In the genomic region with DNA sequence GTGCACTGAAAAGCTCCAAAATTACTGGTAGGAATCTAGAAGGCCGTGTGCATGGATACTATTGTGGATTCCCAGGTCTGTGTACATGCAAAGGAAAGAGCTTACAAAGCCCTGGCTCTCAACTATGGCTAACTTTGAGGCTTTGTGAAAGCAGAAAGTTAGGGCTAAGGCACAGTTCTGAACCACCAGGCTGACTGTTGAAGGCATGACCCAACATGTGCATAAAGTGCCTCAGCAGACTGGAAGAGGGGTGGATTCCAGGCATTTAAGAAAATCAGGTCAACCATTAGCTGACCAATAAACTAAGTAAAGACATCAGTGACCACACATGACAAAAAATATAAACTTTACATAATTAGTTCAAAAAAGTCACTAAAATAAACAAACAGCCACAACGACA, we compare ENCODE assay signal across 23 cellular contexts.
DNase-seq lines count a peak whose midpoint lies in the region; ATAC-seq, FAIRE-seq and TF ChIP-seq lines count a peak whose summit lies in the region.
"Had no signal": no experiment of that assay in that cellular context is flagged by ENCODE, and none has a peak within 500 bp of the region (broad histone marks: within the 10 kb centered on the region; RNA-seq: fewer than 3 reads in every experiment).

No MANE protein-coding gene starts in this region.

- H3K4me1 ChIP-seq in IMR-90 (ENCODE audit: control insufficient read depth, insufficient read depth, low read length): peaks cover 3% of the 10 kb centered on the region; the same call in 1 of the 2 replicates
- H3K4me1 ChIP-seq in body of pancreas: peaks cover 53% of the 10 kb centered on the region
- H3K4me1 ChIP-seq in smooth muscle cell (ENCODE audit: low read depth): peaks cover 3% of the 10 kb centered on the region
- no peaks in the 10 kb centered on the region for H3K4me1 ChIP-seq in kidney (ENCODE audit: control insufficient read depth in 1 of 2, insufficient read depth in 1 of 2, low read depth in 1 of 2, low read length in 2 of 2)
- H3K4me1 ChIP-seq: adrenal gland, gastroesophageal sphincter, vagina had no signal

- H2BK15ac ChIP-seq in IMR-90 (ENCODE audit: low read depth, low read length): no peak overlapping the region

- peaks cover 3% of the 10 kb centered on the region; the same call in 1 of the 2 replicates for H3K36me3 ChIP-seq in IMR-90 (ENCODE audit: control insufficient read depth, insufficient read depth, low read length)
- no peaks in the 10 kb centered on the region for H3K36me3 ChIP-seq in body of pancreas (replicated peaks in 1 of 2; ENCODE audit: insufficient read depth in 1 of 2, low read depth in 2 of 2)
- H3K36me3 ChIP-seq in smooth muscle cell (ENCODE audit: low read depth): no peaks in the 10 kb centered on the region
- no peaks in the 10 kb centered on the region for H3K36me3 ChIP-seq in kidney (ENCODE audit: control insufficient read depth in 1 of 2, insufficient read depth in 2 of 2, low read length in 2 of 2)
- H3K36me3 ChIP-seq: adrenal gland had no signal

- no peak overlapping the region for H3K14ac ChIP-seq in IMR-90 (replicated peaks; ENCODE audit: low read depth, low read length)

- H3K79me2 ChIP-seq in smooth muscle cell (ENCODE audit: low read depth): no peaks in the 10 kb centered on the region

- 0 out of 2 replicates have a peak, but pooled peaks cover 2% of the 10 kb centered on the region for H3K9me1 ChIP-seq in IMR-90 (ENCODE audit: insufficient read depth, low read length)

- no peak overlapping the region for H2AK9ac ChIP-seq in IMR-90 (replicated peaks; ENCODE audit: low read depth, low read length, poor library complexity)

- H3K27me3 ChIP-seq in IMR-90 (ENCODE audit: control insufficient read depth, insufficient read depth, low read length) (no peaks in the 10 kb centered on the region), body of pancreas (no peaks in the 10 kb centered on the region), smooth muscle cell (ENCODE audit: low read depth) (no peaks in the 10 kb centered on the region)
- H3K27me3 ChIP-seq: adrenal gland, gastroesophageal sphincter, vagina had no signal

- no peak overlapping the region for H3K18ac ChIP-seq in IMR-90 (ENCODE audit: low read depth, low read length)

- no peak overlapping the region for H2AFZ ChIP-seq in IMR-90 (replicated peaks; ENCODE audit: low read length, poor library complexity)
- no peak overlapping the region for H2AFZ ChIP-seq in smooth muscle cell (ENCODE audit: low read depth)

- no peaks in the 10 kb centered on the region for H3K79me1 ChIP-seq in IMR-90 (ENCODE audit: low read depth in 1 of 2, low read length in 2 of 2)

- no peak overlapping the region for H4K91ac ChIP-seq in IMR-90 (ENCODE audit: insufficient read depth, low read depth, low read length)

- H2AK5ac ChIP-seq in IMR-90 (ENCODE audit: low read depth, low read length): no peak overlapping the region

- H3K4me3 ChIP-seq in IMR-90 (ENCODE audit: insufficient read depth, low read depth, low read length) (no peak overlapping the region), body of pancreas (no peak overlapping the region), smooth muscle cell (no peak overlapping the region), kidney (ENCODE audit: low read length in 2 of 2) (no peak overlapping the region)
- H3K4me3 ChIP-seq: adrenal gland, gastroesophageal sphincter, vagina had no signal

- in situ Hi-C loops in IMR-90 (cut with MboI; ENCODE audit: low sequenced_read_pairs): no loop called here

- DNase-seq in IMR-90: no peak
- no peak for DNase-seq in body of pancreas
- DNase-seq in iris pigment epithelial cell (ENCODE audit: low read depth): peak; percentile 9
- DNase-seq in smooth muscle cell (lab: John Stamatoyannopoulos, UW; ENCODE audit: unreplicated experiment): no peak
- DNase-seq in SIG-M5 treated with dmso at 0.1 percent for 504 hours (lab: John Stamatoyannopoulos, UW; ENCODE audit: unreplicated experiment): no peak
- DNase-seq in kidney: no peak
- DNase-seq: activated CD4-positive, alpha-beta T cell treated with anti-CD3 and anti-CD28 coated beads for 1 hour; activated CD8-positive, alpha-beta T cell treated with anti-CD3 and anti-CD28 coated beads, Interleukin-2, amount 10 ng/mL, durations not matched to agents 7 days and 5 days; activated gamma-delta T cell; CD4-positive, alpha-beta T cell; cerebellar nuclear complex; hypothalamus; MV-4-11; naive thymus-derived CD8-positive, alpha-beta T cell; NCI-H1694 treated with DMSO at 0.1 percent for 48 hours; NCI-H748 treated with DMSO at 0.1 percent for 48 hours; SIG-M5 had no signal

- CTCF ChIA-PET in IMR-90 (lab: Yijun Ruan, JAX): interaction anchor here (1.2 kb wide), 1 partner anchor 241 kb away, joined by 4 read pairs; no protein-coding TSS in a partner anchor

- no peak overlapping the region for H3K9ac ChIP-seq in IMR-90 (ENCODE audit: low read depth, low read length)
- no peak overlapping the region for H3K9ac ChIP-seq in smooth muscle cell (ENCODE audit: low read depth)
- H3K9ac ChIP-seq in kidney (ENCODE audit: low read length in 2 of 2): no peak overlapping the region
- H3K9ac ChIP-seq: KMS-11 had no signal

- POLR2A ChIA-PET in IMR-90 (lab: Charles Lee; ENCODE audit: unreplicated experiment): no interaction called here

- H4K20me1 ChIP-seq in IMR-90 (ENCODE audit: insufficient read depth, low read length) (no peaks in the 10 kb centered on the region), smooth muscle cell (ENCODE audit: low read depth) (no peaks in the 10 kb centered on the region)

- dilution Hi-C loops in IMR-90 (cut with HindIII; ENCODE audit: low sequenced_read_pairs, unreplicated experiment): no loop called here

- intact Hi-C loops in IMR-90 (cut with micrococcal nuclease) (no loop called here), body of pancreas (cut with DNase I) (no loop called here), kidney (cut with DNase I) (no loop called here)

- H3K23ac ChIP-seq in IMR-90 (ENCODE audit: low read depth, low read length): no peak overlapping the region

- peaks cover 4% of the 10 kb centered on the region for H3K9me3 ChIP-seq in IMR-90 (ENCODE audit: control insufficient read depth, insufficient read depth, low read length)
- H3K9me3 ChIP-seq in body of pancreas: no peaks in the 10 kb centered on the region
- no peaks in the 10 kb centered on the region for H3K9me3 ChIP-seq in smooth muscle cell (replicated peaks; ENCODE audit: low read depth)
- peaks cover 0 to 4% of the 10 kb centered on the region in 2 donors for H3K9me3 ChIP-seq in kidney (ENCODE audit: control insufficient read depth in 1 of 2, low read length in 2 of 2)

- H4K5ac ChIP-seq in IMR-90 (ENCODE audit: low read depth, low read length): no peak overlapping the region

- TF ChIP-seq CTCF in IMR-90 (conservative IDR thresholded peaks at IDR 0.05; ENCODE audit: low read depth, low read length): no peak
- no peak for TF ChIP-seq CTCF in body of pancreas (IDR thresholded peaks at IDR 0.05)
- TF ChIP-seq CTCF in smooth muscle cell (IDR thresholded peaks at IDR 0.05; ENCODE audit: borderline replicate concordance, insufficient read depth, poor library complexity, severe bottlenecking): no peak
- TF ChIP-seq CTCF in kidney (IDR thresholded peaks at IDR 0.05; ENCODE audit: borderline replicate concordance, extremely low read depth, insufficient read depth): no peak

- no peak for TF ChIP-seq RAD21 in IMR-90 (IDR thresholded peaks at IDR 0.05; ENCODE audit: low read length)

- no peaks in the 10 kb centered on the region for H3F3A ChIP-seq in smooth muscle cell (ENCODE audit: low read depth)

- H3K27ac ChIP-seq in IMR-90 (ENCODE audit: insufficient read depth, low read length) (no peak overlapping the region), body of pancreas (peak overlapping the region in 3 of 4 donors; percentile 43 to 59 (median 58)), smooth muscle cell (ENCODE audit: low read depth) (peak overlapping the region; percentile 64), kidney (ENCODE audit: low read depth in 2 of 2, low read length in 2 of 2) (no peak overlapping the region)
- H3K27ac ChIP-seq: adrenal gland, gastroesophageal sphincter, KMS-11, vagina had no signal

- H2BK120ac ChIP-seq in IMR-90 (ENCODE audit: low read depth, low read length): 0 out of 2 replicates have a peak overlapping the region, but pooled peaks have one; percentile 18

- TF ChIP-seq POLR2A in IMR-90 (IDR thresholded peaks at IDR 0.05; ENCODE audit: low read depth, low read length) (no peak), body of pancreas (IDR thresholded peaks at IDR 0.05) (no peak)

- H3K4me2 ChIP-seq in IMR-90 (ENCODE audit: low read depth, low read length) (no peak overlapping the region), smooth muscle cell (no peak overlapping the region)
- H3K4me2 ChIP-seq: KMS-11 had no signal

- no peak overlapping the region for H2BK20ac ChIP-seq in IMR-90 (ENCODE audit: low read depth, low read length)

- ATAC-seq in IMR-90 (ENCODE audit: low read depth) (no peak; the same call in 1 of the 2 replicates), body of pancreas (no peak), GM19452 (IDR thresholded peaks at IDR 0.05; ENCODE audit: unreplicated experiment) (no peak)
- ATAC-seq: activated CD8-positive, alpha-beta T cell treated with anti-CD3 and anti-CD28 coated beads, Interleukin-2, amount 10 ng/mL, durations not matched to agents 7 days and 5 days; esophagus mucosa; gastroesophageal sphincter; naive thymus-derived CD8-positive, alpha-beta T cell had no signal

- H3K4ac ChIP-seq in IMR-90 (ENCODE audit: low read depth, low read length): peak overlapping the region; percentile 45; the same call in 1 of the 2 replicates

- no peak for FAIRE-seq in kidney (lab: Jason Lieb, UNC)

- H2BK5ac ChIP-seq in IMR-90 (ENCODE audit: low read depth, low read length, poor library complexity, severe bottlenecking): peak overlapping the region; percentile 1

- BruUV-seq in IMR-90 (replicated peaks; lab: Mats Ljungman, UMichigan): no TSS peak

- H4K8ac ChIP-seq in IMR-90 (ENCODE audit: low read depth in 2 of 2, low read length in 2 of 2): no peak overlapping the region

- WGBS in IMR-90 (ENCODE audit: extremely low coverage in 2 of 2, insufficient read length in 1 of 2), 2 experiments: no CpG with 5 or more reads among the region's 2 CpGs
- 81 to 83% methylated on average over 2 of the region's 2 CpGs for WGBS in body of pancreas, 2 donors
- 76% methylated on average over 2 of the region's 2 CpGs for WGBS in smooth muscle cell (ENCODE audit: low lambda C conversion rate)

- H3K56ac ChIP-seq in IMR-90 (ENCODE audit: extremely low read depth, insufficient read depth, low read length): no peak overlapping the region

TF ChIP-seq in IMR-90, 13 proteins besides CTCF, POLR2A, EP300 and RAD21 (continues in another document):
- TF ChIP-seq FOS (IDR thresholded peaks at IDR 0.05; ENCODE audit: low read depth, low read length) (no peak), NFE2L2 (IDR thresholded peaks at IDR 0.05; ENCODE audit: low read depth, low read length) (no peak), USF2 (IDR thresholded peaks at IDR 0.05; ENCODE audit: low read depth, low read length) (no peak)

Comparison
In these comparisons a context has a peak if more than half of its experiments do, and no peak if none do; other contexts are left out.
1. H3K27ac ChIP-seq: peak in body of pancreas (3 of 4) and smooth muscle cell (single experiment); none in IMR-90 (single experiment) and kidney (0 of 2).